ENCODE assay signal across 9 cellular contexts in genomic region chr17:7439462-7440112, GRCh38. TPM values are rescaled to one million over a fixed set of nuclear protein-coding genes. Genes with fewer than 3 reads are reported as not detected.
DNase-seq lines count a peak whose midpoint lies in the region; ATAC-seq and TF ChIP-seq lines count a peak whose summit lies in the region.
"Had no signal": no experiment of that assay in that cellular context is flagged by ENCODE, and none has a peak within 500 bp of the region (broad histone marks: within the 10 kb centered on the region; RNA-seq: fewer than 3 reads in every experiment).

TSS of gene FGF11 (plus strand) at chr17:7439512. CDS start at chr17:7439621, 109 bp downstream.

- H3K27me3 ChIP-seq in IMR-90 (ENCODE audit: control insufficient read depth, insufficient read depth, low read length) = peaks cover 34% of the 10 kb centered on the region
- peaks cover 60 to 87% of the 10 kb centered on the region in 2 donors for H3K27me3 ChIP-seq in muscle layer of colon (ENCODE audit: control insufficient read depth in 1 of 2, insufficient read depth in 2 of 2, low read length in 2 of 2)

- no peak for TF ChIP-seq CTCF in 22Rv1 (IDR thresholded peaks at IDR 0.05)
- TF ChIP-seq CTCF in IMR-90 (conservative IDR thresholded peaks at IDR 0.05; ENCODE audit: low read depth, low read length) = no peak
- TF ChIP-seq CTCF in choroid plexus epithelial cell (conservative IDR thresholded peaks at IDR 0.05; ENCODE audit: low read depth, low read length) = no peak

- POLR2A ChIA-PET in IMR-90 (lab: Charles Lee; ENCODE audit: unreplicated experiment) = no interaction called here

- peak within 1 kb of the TSS; percentile 69; the same call in 1 of the 2 replicates for H3K14ac ChIP-seq in IMR-90 (replicated peaks; ENCODE audit: low read depth, low read length)

- peak within 1 kb of the TSS; percentile 78 for H3K4ac ChIP-seq in IMR-90 (ENCODE audit: low read depth, low read length)

- intact Hi-C loops in IMR-90 (cut with micrococcal nuclease) = loop anchor here (5.0 kb wide), 1 partner anchor 87 kb away; the partner anchor contains the start of gene KCTD11

- ATAC-seq in IMR-90 (ENCODE audit: low read depth) (no peak), GM19452 (IDR thresholded peaks at IDR 0.05; ENCODE audit: unreplicated experiment) (no peak)

- in situ Hi-C loops in IMR-90 (cut with MboI; ENCODE audit: low sequenced_read_pairs) = no loop called here

- peak within 1 kb of the TSS; percentile 92 for H3K27ac ChIP-seq in 22Rv1
- no peak within 1 kb of the TSS; the same call in 1 of the 2 replicates for H3K27ac ChIP-seq in IMR-90 (ENCODE audit: insufficient read depth, low read length)
- H3K27ac ChIP-seq in muscle layer of colon (ENCODE audit: low read depth, low read length) = no peak within 1 kb of the TSS

- BruUV-seq in IMR-90 (replicated peaks; lab: Mats Ljungman, UMichigan) = no TSS peak

- H3K79me1 ChIP-seq in IMR-90 (ENCODE audit: low read depth in 1 of 2, low read length in 2 of 2) = peaks cover 0 to 2% of the 10 kb centered on the region in 2 experiments; a peak in 1 of 4 replicates

- no peak within 1 kb of the TSS for H2BK5ac ChIP-seq in IMR-90 (ENCODE audit: low read depth, low read length, poor library complexity, severe bottlenecking)

- peak within 1 kb of the TSS; percentile 68 for H2AK5ac ChIP-seq in IMR-90 (ENCODE audit: low read depth, low read length)

- no peaks in the 10 kb centered on the region for H3K9me3 ChIP-seq in IMR-90 (ENCODE audit: control insufficient read depth, insufficient read depth, low read length)
- no peaks in the 10 kb centered on the region for H3K9me3 ChIP-seq in muscle layer of colon (ENCODE audit: low read length)

- peak within 1 kb of the TSS; percentile 75; the same call in 1 of the 2 replicates for H3K23ac ChIP-seq in IMR-90 (ENCODE audit: low read depth, low read length)

- peak within 1 kb of the TSS; percentile 84 for H2AFZ ChIP-seq in IMR-90 (replicated peaks; ENCODE audit: low read length, poor library complexity)

- no peak for DNase-seq in IMR-90
- DNase-seq in choroid plexus epithelial cell (ENCODE audit: low read depth) = no peak
- DNase-seq in RKO (ENCODE audit: low spot score) = no peak
- DNase-seq in dedifferentiated amniotic fluid mesenchymal stem cell (ENCODE audit: extremely low spot score) = no peak
- no peak for DNase-seq in NCI-H510A (lab: John Stamatoyannopoulos, UW)
- DNase-seq: SW 1271 had no signal

- no peak for TF ChIP-seq POLR2A in IMR-90 (IDR thresholded peaks at IDR 0.05; ENCODE audit: low read depth, low read length)

- H3K9ac ChIP-seq in IMR-90 (ENCODE audit: low read depth, low read length) (peak within 1 kb of the TSS; percentile 67), muscle layer of colon (ENCODE audit: low read length) (no peak within 1 kb of the TSS)

- CTCF ChIA-PET in IMR-90 (lab: Yijun Ruan, JAX) = no interaction called here

- H2BK20ac ChIP-seq in IMR-90 (ENCODE audit: low read depth, low read length) = no peak within 1 kb of the TSS

- H3K4me1 ChIP-seq in IMR-90 (ENCODE audit: control insufficient read depth, insufficient read depth, low read length) (peaks cover 13% of the 10 kb centered on the region), muscle layer of colon (ENCODE audit: insufficient read depth, low read length) (peaks cover 38% of the 10 kb centered on the region)

- no peak for TF ChIP-seq RAD21 in IMR-90 (IDR thresholded peaks at IDR 0.05; ENCODE audit: low read length)

- H3K36me3 ChIP-seq in IMR-90 (ENCODE audit: control insufficient read depth, insufficient read depth, low read length) (no peaks in the 10 kb centered on the region), muscle layer of colon (ENCODE audit: insufficient read depth, low read length) (no peaks in the 10 kb centered on the region)

- 0 out of 2 replicates have a peak, but pooled peaks cover 5% of the 10 kb centered on the region for H3K9me1 ChIP-seq in IMR-90 (ENCODE audit: insufficient read depth, low read length)

- peak within 1 kb of the TSS; percentile 74; the same call in 1 of the 2 replicates for H4K91ac ChIP-seq in IMR-90 (ENCODE audit: insufficient read depth, low read depth, low read length)

- H4K5ac ChIP-seq in IMR-90 (ENCODE audit: low read depth, low read length) = peak within 1 kb of the TSS; percentile 97

- peak within 1 kb of the TSS; percentile 65 for H3K18ac ChIP-seq in IMR-90 (ENCODE audit: low read depth, low read length)

- peak within 1 kb of the TSS; percentile 61; the same call in 1 of the 3 replicates for H2BK15ac ChIP-seq in IMR-90 (ENCODE audit: low read depth, low read length)

- H3K56ac ChIP-seq in IMR-90 (ENCODE audit: extremely low read depth, insufficient read depth, low read length) = no peak within 1 kb of the TSS; the same call in 1 of the 2 replicates

- peak within 1 kb of the TSS; percentile 93 for H2AK9ac ChIP-seq in IMR-90 (replicated peaks; ENCODE audit: low read depth, low read length, poor library complexity)

- H2BK120ac ChIP-seq in IMR-90 (ENCODE audit: low read depth, low read length) = no peak within 1 kb of the TSS; the same call in 1 of the 2 replicates

- 0% methylated on average over 11 of the region's 50 CpGs; no CpG with 5 or more reads in 1 of the 2 experiments for WGBS in IMR-90 (ENCODE audit: extremely low coverage in 2 of 2, insufficient read length in 1 of 2), 2 experiments

- peaks cover 3% of the 10 kb centered on the region; the same call in 1 of the 2 replicates for H4K20me1 ChIP-seq in IMR-90 (ENCODE audit: insufficient read depth, low read length)

- H3K4me3 ChIP-seq in IMR-90 (ENCODE audit: insufficient read depth, low read depth, low read length) (peak within 1 kb of the TSS; percentile 48), choroid plexus epithelial cell (ENCODE audit: low read depth, low read length) (peak within 1 kb of the TSS; percentile 51), muscle layer of colon (ENCODE audit: low read depth in 1 of 2, low read length in 2 of 2) (peak within 1 kb of the TSS; percentile 23 to 64)

- peak within 1 kb of the TSS; percentile 80 for H3K4me2 ChIP-seq in IMR-90 (ENCODE audit: low read depth, low read length)

- dilution Hi-C loops in IMR-90 (cut with HindIII; ENCODE audit: low sequenced_read_pairs, unreplicated experiment) = no loop called here

- peak within 1 kb of the TSS; percentile 84 to 94 for H4K8ac ChIP-seq in IMR-90 (ENCODE audit: low read depth in 2 of 2, low read length in 2 of 2)

TF ChIP-seq in IMR-90, 13 proteins besides CTCF, POLR2A, EP300 and RAD21:
- TF ChIP-seq SMC3 (IDR thresholded peaks at IDR 0.05; ENCODE audit: low read depth, low read length) = no peak
- TF ChIP-seq NFE2L2 (IDR thresholded peaks at IDR 0.05; ENCODE audit: low read depth, low read length) = no peak
- no peak for TF ChIP-seq FOS (IDR thresholded peaks at IDR 0.05; ENCODE audit: low read depth, low read length)
- no peak for TF ChIP-seq MXI1 (IDR thresholded peaks at IDR 0.05; ENCODE audit: borderline replicate concordance, low read depth, low read length)
- TF ChIP-seq MAZ (IDR thresholded peaks at IDR 0.05; ENCODE audit: borderline replicate concordance, low read depth, low read length) = no peak; the same call in 1 of the 2 replicates

RNA-seq across cellular contexts. Expression of gene FGF11, which starts in this region (rescaled TPM):
- total RNA-seq in IMR-90 (2012; rRNA removed) = 0.18 and 0.28 TPM in 2 replicates
- 0.99 and 1.1 TPM in 2 replicates for polyA plus RNA-seq in IMR-90 (2012; rRNA removed)
- polyA plus RNA-seq in IMR-90 (2012; cell fraction: cytosol; rRNA removed) = 0.96 and 1.8 TPM in 2 replicates
- polyA plus RNA-seq in IMR-90 (2012; cell fraction: nucleus; rRNA removed; ENCODE audit: low replicate concordance) = 3.8 and 3.9 TPM in 2 replicates
